9 cellular contexts compared by ENCODE assay signal in the genomic region with DNA sequence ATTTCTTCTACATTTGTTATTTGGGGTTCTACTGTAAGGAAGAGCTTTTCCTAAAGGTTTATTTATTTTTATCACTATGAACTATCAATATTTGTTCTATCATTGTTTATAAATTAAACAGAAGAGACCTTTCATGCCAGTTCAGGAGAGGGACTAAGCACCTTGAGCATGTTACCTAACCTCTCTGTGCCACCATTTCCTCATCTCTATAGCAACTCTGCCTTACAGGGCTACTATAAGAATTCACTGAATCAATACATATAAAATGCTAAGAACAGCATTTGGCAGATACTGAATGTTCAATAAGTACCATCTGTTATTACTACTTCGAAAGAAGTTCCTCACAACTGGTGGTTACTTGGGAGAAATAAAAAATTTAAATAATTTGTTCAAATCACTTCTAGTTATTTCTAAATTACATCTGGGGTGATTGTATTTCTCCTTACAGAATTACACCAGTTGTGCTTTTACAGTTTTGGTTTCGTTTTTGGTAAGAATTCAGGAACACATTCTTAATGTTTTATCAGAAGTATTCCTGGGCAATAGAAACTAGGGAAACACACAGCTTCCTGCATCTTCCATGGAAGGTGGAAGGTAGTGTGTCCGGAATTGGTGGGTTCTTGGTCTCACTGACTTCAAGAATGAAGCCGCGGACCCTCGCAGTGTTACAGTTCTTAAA. TPM values are rescaled to one million over a fixed set of nuclear protein-coding genes. Genes with fewer than 3 reads are reported as not detected.
DNase-seq lines count a peak whose midpoint lies in the region; ATAC-seq and TF ChIP-seq lines count a peak whose summit lies in the region.
"Had no signal": no experiment of that assay in that cellular context is flagged by ENCODE, and none has a peak within 500 bp of the region (broad histone marks: within the 10 kb centered on the region; RNA-seq: fewer than 3 reads in every experiment).

No MANE protein-coding gene starts in this region.

- no peak for DNase-seq in activated CD4-positive, alpha-beta memory T cell treated with anti-CD3 and anti-CD28 coated beads, Interleukin-2, amount 10 ng/mL, durations not matched to agents 7 days and 5 days
- DNase-seq in naive B cell (no peak), PC-9 (no peak), NCI-H446 treated with DMSO at 0.1 percent for 48 hours (lab: John Stamatoyannopoulos, UW) (no peak), caudate nucleus (lab: John Stamatoyannopoulos, UW) (no peak), activated gamma-delta T cell treated with Interleukin-2 at 50 U/mL for 16 hours (no peak)

- POLR2A ChIA-PET in activated CD4-positive, alpha-beta memory T cell treated with anti-CD3 and anti-CD28 coated beads, Interleukin-2, amount 10 ng/mL, durations not matched to agents 7 days and 5 days (lab: Charles Lee) = interaction anchor here (0.9 to 2.2 kb wide), 2 partner anchors 48 to 235 kb away, joined by 3 to 11 read pairs; partner anchors contain the start of gene AREG
- POLR2A ChIA-PET in PC-9 (lab: Charles Lee; ENCODE audit: unreplicated experiment) = no interaction called here

- peak overlapping the region; percentile 93 for H3K4me3 Mint-ChIP-seq in activated CD4-positive, alpha-beta memory T cell treated with anti-CD3 and anti-CD28 coated beads, Interleukin-2, amount 10 ng/mL, durations not matched to agents 7 days and 5 days
- peak overlapping the region; percentile 96 to 99 (median 98) for H3K4me3 Mint-ChIP-seq in naive B cell

- H3F3A ChIP-seq in DOHH2 (ENCODE audit: control insufficient read depth, insufficient read depth) (no peaks in the 10 kb centered on the region), PC-9 (ENCODE audit: insufficient read depth, low read depth) (no peaks in the 10 kb centered on the region)

- H3K27me3 Mint-ChIP-seq in activated CD4-positive, alpha-beta memory T cell treated with anti-CD3 and anti-CD28 coated beads, Interleukin-2, amount 10 ng/mL, durations not matched to agents 7 days and 5 days = peaks cover 2% of the 10 kb centered on the region
- H3K27me3 Mint-ChIP-seq in naive B cell = no peaks in the 10 kb centered on the region

- CTCF ChIA-PET in activated CD4-positive, alpha-beta memory T cell treated with anti-CD3 and anti-CD28 coated beads, Interleukin-2, amount 10 ng/mL, durations not matched to agents 7 days and 5 days (lab: Charles Lee) = interaction anchor here (1.3 kb wide), 1 partner anchor 168 kb away, joined by 3 read pairs; no protein-coding TSS in a partner anchor
- CTCF ChIA-PET in PC-9 (lab: Charles Lee) = no interaction called here

- no peaks in the 10 kb centered on the region for H4K20me1 ChIP-seq in DOHH2 (ENCODE audit: control insufficient read depth, insufficient read depth, low read depth, low read length)
- H4K20me1 ChIP-seq in PC-9 (ENCODE audit: insufficient read depth) = no peaks in the 10 kb centered on the region

- BruUV-seq in PC-9 (replicated peaks; lab: Mats Ljungman, UMichigan) = no TSS peak

- H3K79me2 ChIP-seq in DOHH2 (ENCODE audit: control insufficient read depth, low read length) (no peaks in the 10 kb centered on the region), PC-9 (ENCODE audit: low read depth) (no peaks in the 10 kb centered on the region)

- H3K4me1 ChIP-seq in DOHH2 (ENCODE audit: control insufficient read depth, low read length) (peaks cover 10% of the 10 kb centered on the region), PC-9 (replicated peaks; ENCODE audit: insufficient read depth) (no peaks in the 10 kb centered on the region; the same call in 1 of the 2 replicates)

- H3K36me3 ChIP-seq in DOHH2 (ENCODE audit: control insufficient read depth, low read length) (no peaks in the 10 kb centered on the region), PC-9 (ENCODE audit: low read depth) (no peaks in the 10 kb centered on the region)

- H3K9me3 ChIP-seq in DOHH2 (ENCODE audit: control insufficient read depth, insufficient read depth, low read length) (no peaks in the 10 kb centered on the region), PC-9 (ENCODE audit: insufficient read depth, low read depth) (no peaks in the 10 kb centered on the region)

- H2AFZ ChIP-seq in PC-9 = no peak overlapping the region

- peak overlapping the region; percentile 51 for H3K4me2 ChIP-seq in DOHH2 (ENCODE audit: low read length)
- no peak overlapping the region for H3K4me2 ChIP-seq in PC-9

- H3K27ac Mint-ChIP-seq in activated CD4-positive, alpha-beta memory T cell treated with anti-CD3 and anti-CD28 coated beads, Interleukin-2, amount 10 ng/mL, durations not matched to agents 7 days and 5 days = peak overlapping the region; percentile 88
- peak overlapping the region; percentile 95 to 98 (median 96) for H3K27ac Mint-ChIP-seq in naive B cell

- H3K27me3 ChIP-seq in DOHH2 (ENCODE audit: control insufficient read depth, low read length) = no peaks in the 10 kb centered on the region; the same call in 1 of the 2 replicates
- no peaks in the 10 kb centered on the region for H3K27me3 ChIP-seq in PC-9 (ENCODE audit: insufficient read depth, low read depth)

- H3K9me2 ChIP-seq in DOHH2 (replicated peaks; ENCODE audit: control insufficient read depth, low read length) (no peaks in the 10 kb centered on the region), PC-9 (ENCODE audit: insufficient read depth) (no peaks in the 10 kb centered on the region)

- no peaks in the 10 kb centered on the region for H3K36me3 Mint-ChIP-seq in activated CD4-positive, alpha-beta memory T cell treated with anti-CD3 and anti-CD28 coated beads, Interleukin-2, amount 10 ng/mL, durations not matched to agents 7 days and 5 days (ENCODE audit: low read depth)
- H3K36me3 Mint-ChIP-seq in naive B cell = no peaks in the 10 kb centered on the region

- no peak for TF ChIP-seq CTCF in DOHH2 (IDR thresholded peaks at IDR 0.05; ENCODE audit: low read depth, low read length, poor library complexity, severe bottlenecking)
- no peak for TF ChIP-seq CTCF in PC-9 (conservative IDR thresholded peaks at IDR 0.05)

- ATAC-seq in HG02759 (IDR thresholded peaks at IDR 0.05; ENCODE audit: unreplicated experiment) = peak; percentile 63
- ATAC-seq in naive B cell (ENCODE audit: low read depth in 2 of 2) = peak; percentile 65 to 68

- peaks cover 6% of the 10 kb centered on the region for H3K4me1 Mint-ChIP-seq in activated CD4-positive, alpha-beta memory T cell treated with anti-CD3 and anti-CD28 coated beads, Interleukin-2, amount 10 ng/mL, durations not matched to agents 7 days and 5 days
- peaks cover 6 to 12% (median 9%) of the 10 kb centered on the region in 3 donors for H3K4me1 Mint-ChIP-seq in naive B cell

- H3K9me3 Mint-ChIP-seq in activated CD4-positive, alpha-beta memory T cell treated with anti-CD3 and anti-CD28 coated beads, Interleukin-2, amount 10 ng/mL, durations not matched to agents 7 days and 5 days = no peaks in the 10 kb centered on the region
- H3K9me3 Mint-ChIP-seq in naive B cell = peaks cover 0 to 2% (median 0%) of the 10 kb centered on the region in 7 donors

- H3K27ac ChIP-seq in DOHH2 (ENCODE audit: low read depth, low read length) (no peak overlapping the region), PC-9 (no peak overlapping the region), caudate nucleus (ENCODE audit: low read depth, low read length) (no peak overlapping the region)

- H3K4me3 ChIP-seq in DOHH2 (ENCODE audit: low read length) (peak overlapping the region; percentile 65), PC-9 (no peak overlapping the region)
- H3K4me3 ChIP-seq: lung had no signal

- intact Hi-C loops in PC-9 (cut with micrococcal nuclease; ENCODE audit: unreplicated experiment) = no loop called here

RNA-seq across cellular contexts. Expression of gene EREG, which starts 32.9 kb away (rescaled TPM):
- not detected for total RNA-seq in activated CD4-positive, alpha-beta memory T cell treated with anti-CD3 and anti-CD28 coated beads, Interleukin-2, amount 10 ng/mL, durations not matched to agents 7 days and 5 days
- under 1 TPM in 2 of 6 donors, not detected in 4; 0.19 to 0.32 TPM for polyA plus RNA-seq in naive B cell (ENCODE audit: low read depth in 6 of 6)
- 0.46 and 0.58 TPM in 2 replicates for total RNA-seq in PC-9 (2021)

RNA-seq across cellular contexts. Expression of gene AREG, which starts 47.0 kb away (rescaled TPM):
- total RNA-seq in activated CD4-positive, alpha-beta memory T cell treated with anti-CD3 and anti-CD28 coated beads, Interleukin-2, amount 10 ng/mL, durations not matched to agents 7 days and 5 days = under 1 TPM; 0.25 to 0.90 TPM
- polyA plus RNA-seq in naive B cell (ENCODE audit: low read depth in 6 of 6) = 10 to 100 TPM; 18.6 to 58.1 (median 22.5) TPM
- total RNA-seq in PC-9 (2021) = 4.5 and 6.4 TPM in 2 replicates
